In the genomic region with DNA sequence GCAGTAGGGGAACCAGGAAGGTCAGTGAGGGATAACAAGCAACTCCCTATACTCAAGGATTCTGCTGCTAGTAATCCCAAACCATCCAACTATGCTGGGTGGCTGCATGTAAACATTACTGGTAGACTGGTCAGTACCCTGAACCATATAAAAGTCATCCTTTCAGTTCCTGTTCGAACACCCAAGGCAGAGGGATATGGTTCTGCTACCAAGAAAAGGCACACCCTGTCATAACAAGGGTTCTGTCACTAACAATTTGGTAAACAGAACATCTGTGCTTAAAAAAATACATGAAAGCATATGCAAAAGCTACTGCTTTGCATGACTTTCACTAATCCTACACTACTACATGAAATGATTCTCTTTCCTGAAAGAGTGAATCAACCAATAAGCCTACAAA, we compare ENCODE assay signal across 12 cellular contexts.
A peak's percentile ranks its signal among the peaks of the same experiment; 100 is the strongest.
DNase-seq lines count a peak whose midpoint lies in the region; ATAC-seq, FAIRE-seq and TF ChIP-seq lines count a peak whose summit lies in the region.
"Had no signal": no experiment of that assay in that cellular context is flagged by ENCODE, and none has a peak within 500 bp of the region (broad histone marks: within the 10 kb centered on the region; RNA-seq: fewer than 3 reads in every experiment).

No MANE protein-coding gene starts in this region.

- TF ChIP-seq CTCF in pancreas (IDR thresholded peaks at IDR 0.05) = no peak
- TF ChIP-seq CTCF in foreskin fibroblast (IDR thresholded peaks at IDR 0.05; ENCODE audit: low read depth, low read length) = no peak

- 70 to 97% methylated on average over 1 of the region's 1 CpG for WGBS in pancreas, 2 donors

- H3K27me3 ChIP-seq in pancreas = no peaks in the 10 kb centered on the region

- H3K4me3 ChIP-seq in pancreas = no peak overlapping the region
- no peak overlapping the region for H3K4me3 ChIP-seq in foreskin fibroblast (ENCODE audit: low read depth in 1 of 2, low read length in 2 of 2)
- H3K4me3 ChIP-seq: BLaER1 treated with 17β-estradiol and CSF1 and Interleukin-3, amounts not matched to agents 10 nM and 100 nM had no signal

- peaks cover 36% of the 10 kb centered on the region for H3K36me3 Mint-ChIP-seq in activated CD4-positive, alpha-beta T cell treated with anti-CD3 and anti-CD28 coated beads, Interleukin-2, amount 10 ng/mL, durations not matched to agents 24 days and 14 days (ENCODE audit: low read depth)

- H3K36me3 ChIP-seq in pancreas = peaks cover 0 to 6% (median 0%) of the 10 kb centered on the region in 3 donors
- H3K36me3 ChIP-seq: WERI-Rb-1 had no signal

- H3K27me3 Mint-ChIP-seq in activated CD4-positive, alpha-beta T cell treated with anti-CD3 and anti-CD28 coated beads, Interleukin-2, amount 10 ng/mL, durations not matched to agents 24 days and 14 days = no peaks in the 10 kb centered on the region

- H3K4me1 ChIP-seq in pancreas = no peaks in the 10 kb centered on the region

- no peak overlapping the region for H3K27ac ChIP-seq in pancreas
- H3K27ac ChIP-seq: WERI-Rb-1 had no signal

- no peaks in the 10 kb centered on the region for H3K9me3 Mint-ChIP-seq in activated CD4-positive, alpha-beta T cell treated with anti-CD3 and anti-CD28 coated beads, Interleukin-2, amount 10 ng/mL, durations not matched to agents 24 days and 14 days

- H3K4me3 Mint-ChIP-seq in activated CD4-positive, alpha-beta T cell treated with anti-CD3 and anti-CD28 coated beads, Interleukin-2, amount 10 ng/mL, durations not matched to agents 24 days and 14 days = no peak overlapping the region

- intact Hi-C loops in activated CD4-positive, alpha-beta T cell treated with anti-CD3 and anti-CD28 coated beads, Interleukin-2, amount 10 ng/mL, durations not matched to agents 24 days and 14 days (cut with micrococcal nuclease) = no loop called here
- intact Hi-C loops in pancreas (cut with DNase I) = no loop called here
- intact Hi-C loops in Right ventricle myocardium superior (cut with DNase I) = no loop called here

- H3K27ac Mint-ChIP-seq in activated CD4-positive, alpha-beta T cell treated with anti-CD3 and anti-CD28 coated beads, Interleukin-2, amount 10 ng/mL, durations not matched to agents 24 days and 14 days = no peak overlapping the region

- ATAC-seq in GM18858 (IDR thresholded peaks at IDR 0.05; ENCODE audit: unreplicated experiment) (peak; percentile 86), GM21515 (IDR thresholded peaks at IDR 0.05; ENCODE audit: unreplicated experiment) (peak; percentile 98), HG03039 (IDR thresholded peaks at IDR 0.05; ENCODE audit: unreplicated experiment) (peak; percentile 94), pancreas (no peak), Right ventricle myocardium superior (ENCODE audit: poor library complexity) (no peak)

- DNase-seq in NAMALWA (ENCODE audit: low spot score) (peak; percentile 1), pancreas (no peak), foreskin fibroblast (no peak), Right ventricle myocardium superior (no peak)
- DNase-seq in activated CD4-positive, alpha-beta T cell treated with anti-CD3 and anti-CD28 coated beads, Interleukin-2, amount 10 ng/mL, durations not matched to agents 24 days and 14 days = no peak
- DNase-seq: GDM1, retina, WERI-Rb-1 had no signal

- H3K4me1 Mint-ChIP-seq in activated CD4-positive, alpha-beta T cell treated with anti-CD3 and anti-CD28 coated beads, Interleukin-2, amount 10 ng/mL, durations not matched to agents 24 days and 14 days = peaks cover 3% of the 10 kb centered on the region

- H3K9me3 ChIP-seq in pancreas = no peaks in the 10 kb centered on the region

- no peak for FAIRE-seq in pancreas (lab: Jason Lieb, UNC)

Comparison
In these comparisons a context has a peak if more than half of its experiments do, and no peak if none do; other contexts are left out.
1. ATAC-seq: peak in GM18858 (single experiment), GM21515 (single experiment) and HG03039 (single experiment); none in pancreas (0 of 4) and Right ventricle myocardium superior (single experiment).